Comparison of ENCODE assay signal across 17 cellular contexts in genomic region chr2:44965684-44966083, GRCh38. TPM values are rescaled to one million over a fixed set of nuclear protein-coding genes. Genes with fewer than 3 reads are reported as not detected.
"Had no signal": no experiment of that assay in that cellular context is flagged by ENCODE, and none has a peak within 500 bp of the region (broad histone marks: within the 10 kb centered on the region; RNA-seq: fewer than 3 reads in every experiment).

No MANE protein-coding gene starts in this region.

- DNase-seq: activated CD4-positive, alpha-beta T cell treated with anti-CD3 and anti-CD28 coated beads, Interleukin-2, amount 50 U/mL, for 4 hours; activated effector memory CD4-positive, alpha-beta T cell treated with Interleukin-2 at 50 U/mL for 16 hours; activated T-cell treated with anti-CD3 and anti-CD28 coated beads, Interleukin-2, amount 50 U/mL, for 1 hour; amygdala; brain microvascular endothelial cell; dorsolateral prefrontal cortex; foreskin keratinocyte; heart right ventricle; kidney; left ventricle myocardium superior; T-helper 17 cell; tibial artery had no signal

- H3K27me3 ChIP-seq: brain microvascular endothelial cell, foreskin keratinocyte had no signal

- H3K36me3 ChIP-seq: brain microvascular endothelial cell, heart right ventricle, tibial artery had no signal

- H3K4me3 ChIP-seq: dorsolateral prefrontal cortex, heart right ventricle, smooth muscle cell, tibial artery had no signal

- H3K4me1 ChIP-seq: tibial artery had no signal

- H3K4me2 ChIP-seq: smooth muscle cell had no signal

- ATAC-seq: activated CD4-positive, CD25-positive, alpha-beta regulatory T cell treated with anti-CD3 and anti-CD28 coated beads, Interleukin-2, amount 50 U/mL, for 24 hours; esophagus mucosa; foreskin keratinocyte; heart right ventricle; left ventricle myocardium superior; T-helper 17 cell had no signal

- H3K9me3 ChIP-seq: heart right ventricle, tibial artery had no signal

- H3K27ac ChIP-seq: brain microvascular endothelial cell, dorsolateral prefrontal cortex, foreskin keratinocyte, heart right ventricle, tibial artery had no signal

RNA-seq across cellular contexts. Expression of gene SIX3, which starts 24.2 kb away (rescaled TPM):
- total RNA-seq: cerebellum, esophagus mucosa, foreskin keratinocyte, heart right ventricle, left ventricle myocardium superior, mesenteric fat pad, smooth muscle cell, T-helper 17 cell had no signal
- polyA plus RNA-seq: foreskin keratinocyte, heart right ventricle, smooth muscle cell had no signal

RNA-seq across cellular contexts. Expression of gene SIX2, which starts 43.6 kb away (rescaled TPM):
- total RNA-seq: foreskin keratinocyte, T-helper 17 cell had no signal
- polyA plus RNA-seq: foreskin keratinocyte, smooth muscle cell had no signal
